ENCODE assay signal across 9 cellular contexts in the genomic region with DNA sequence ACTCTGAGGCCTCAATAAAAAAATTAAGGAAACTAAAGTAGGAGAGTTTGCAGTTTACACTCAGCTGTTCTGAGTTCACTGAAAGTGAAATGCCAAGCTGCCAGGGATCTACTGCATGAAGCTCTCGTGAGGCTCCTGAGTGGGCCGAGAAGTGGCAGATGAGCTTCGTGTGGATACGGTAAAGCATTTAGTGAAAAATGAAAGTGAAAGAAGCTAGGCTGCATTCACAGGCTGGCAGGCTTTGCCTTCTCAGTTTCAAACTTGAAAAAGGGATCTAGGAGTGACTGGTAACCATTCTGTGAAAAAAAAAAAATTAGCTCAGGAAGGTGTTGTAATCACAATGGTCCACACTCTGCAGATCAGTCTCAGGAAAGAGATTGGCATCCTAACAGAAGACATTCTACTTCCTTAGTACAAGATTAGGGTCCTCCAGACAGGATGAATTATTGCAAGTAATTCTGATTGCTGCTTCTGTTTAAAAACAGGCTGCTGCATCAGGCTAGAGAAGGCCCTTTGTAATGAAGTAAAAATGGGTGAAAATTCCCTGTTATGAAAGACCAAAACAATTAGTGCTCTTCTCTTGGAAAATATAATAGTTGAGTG.
DNase-seq lines count a peak whose midpoint lies in the region; ATAC-seq, FAIRE-seq and TF ChIP-seq lines count a peak whose summit lies in the region.
"Had no signal": no experiment of that assay in that cellular context is flagged by ENCODE, and none has a peak within 500 bp of the region (broad histone marks: within the 10 kb centered on the region; RNA-seq: fewer than 3 reads in every experiment).

No MANE protein-coding gene starts in this region.

- dilution Hi-C loops in keratinocyte (cut with MboI; ENCODE audit: extremely low pct_ligation_motif_present, low sequenced_read_pairs) = no loop called here

- no peak for TF ChIP-seq POLR2A in adrenal gland (IDR thresholded peaks at IDR 0.05)

- no peak overlapping the region for H3K56ac ChIP-seq in mesendoderm (ENCODE audit: low read length)

- no peaks in the 10 kb centered on the region for H3K36me3 Mint-ChIP-seq in Calu3 (ENCODE audit: insufficient read depth, unreplicated experiment)

- no peak overlapping the region for H2AK5ac ChIP-seq in mesendoderm (ENCODE audit: low read length)

- WGBS in adrenal gland, 4 donors = 0 to 22% (median 9%) methylated on average over 4 of the region's 4 CpGs
- no CpG with 5 or more reads among the region's 4 CpGs for WGBS in mesendoderm (ENCODE audit: extremely low coverage, insufficient coverage, low lambda C conversion rate)

- H3K79me2 ChIP-seq in keratinocyte (ENCODE audit: control insufficient read depth, insufficient read depth, low read length) = no peaks in the 10 kb centered on the region
- H3K79me2 ChIP-seq in mesendoderm (ENCODE audit: control insufficient read depth, insufficient read depth, low read length) = no peaks in the 10 kb centered on the region

- intact Hi-C loops in Calu3 (cut with micrococcal nuclease; ENCODE audit: unreplicated experiment) (no loop called here), adrenal gland (cut with DNase I) (no loop called here)

- no peaks in the 10 kb centered on the region for H3K9me1 ChIP-seq in keratinocyte (ENCODE audit: control insufficient read depth, extremely low read depth, insufficient read depth, low read length)

- no peaks in the 10 kb centered on the region for H3K79me1 ChIP-seq in mesendoderm (ENCODE audit: low read length)

- DNase-seq in Calu3 = peak; percentile 6
- peak; percentile 61 for DNase-seq in SKM-1 treated with dmso at 0.1 percent for 144 hours (lab: John Stamatoyannopoulos, UW; ENCODE audit: unreplicated experiment)
- peak; percentile 31 to 71 (median 53) for DNase-seq in adrenal gland
- no peak for DNase-seq in keratinocyte (ENCODE audit: low read depth, low spot score)
- DNase-seq in stimulated activated CD4-positive, alpha-beta T cell treated with anti-CD3 and anti-CD28 coated beads, Interleukin-1b, Interleukin-23, amount 100 ng/mL, for 4 hours (ENCODE audit: low read depth in 2 of 2) = peak; percentile 2 to 34
- DNase-seq in mesendoderm = no peak

- H3K9ac ChIP-seq in keratinocyte (ENCODE audit: control insufficient read depth, extremely low read depth, insufficient read depth, low read length) = no peak overlapping the region
- H3K9ac ChIP-seq in mesendoderm (ENCODE audit: low read length) = no peak overlapping the region

- H4K5ac ChIP-seq in mesendoderm (ENCODE audit: low read length) = no peak overlapping the region

- H4K8ac ChIP-seq in mesendoderm (ENCODE audit: low read depth, low read length) = no peak overlapping the region

- peak overlapping the region; percentile 61 for H3K4me2 ChIP-seq in keratinocyte (ENCODE audit: control insufficient read depth, extremely low read depth, insufficient read depth, low read depth, low read length)
- no peak overlapping the region for H3K4me2 ChIP-seq in mesendoderm (ENCODE audit: low read length)

- peak overlapping the region; percentile 66 for H3K4me3 Mint-ChIP-seq in Calu3 (ENCODE audit: low read depth, unreplicated experiment)

- no peak overlapping the region for H3K4ac ChIP-seq in mesendoderm (ENCODE audit: low read depth, low read length)

- peak overlapping the region; percentile 50 for H2AFZ ChIP-seq in keratinocyte (ENCODE audit: control insufficient read depth, low read length)

- no peaks in the 10 kb centered on the region for H4K20me1 ChIP-seq in keratinocyte (ENCODE audit: control insufficient read depth, extremely low read depth, insufficient read depth, low read length)

- no TSS peak for BruUV-seq in Calu3 (replicated peaks; lab: Mats Ljungman, UMichigan)

- H3K4me3 ChIP-seq in adrenal gland = peak overlapping the region in 2 of 4 donors; percentile 20 to 52
- peak overlapping the region in 2 of 3 experiments; percentile 29 to 36 for H3K4me3 ChIP-seq in keratinocyte (ENCODE audit: control insufficient read depth in 2 of 3, extremely low read depth in 1 of 3, insufficient read depth in 2 of 3, low read depth in 1 of 3, low read length in 3 of 3)
- H3K4me3 ChIP-seq in mesendoderm (ENCODE audit: low read length) = no peak overlapping the region
- H3K4me3 ChIP-seq: SK-N-MC had no signal

- H3K4me1 Mint-ChIP-seq in Calu3 (ENCODE audit: low read depth, unreplicated experiment) = peaks cover 9% of the 10 kb centered on the region

- H3K27me3 ChIP-seq in adrenal gland = no peaks in the 10 kb centered on the region
- no peaks in the 10 kb centered on the region for H3K27me3 ChIP-seq in keratinocyte (ENCODE audit: control insufficient read depth, extremely low read depth, insufficient read depth, low read length)
- no peaks in the 10 kb centered on the region for H3K27me3 ChIP-seq in mesendoderm (ENCODE audit: insufficient read depth, low read length, poor library complexity)

- CTCF ChIA-PET in Calu3 (lab: Charles Lee) = no interaction called here

- H3K18ac ChIP-seq in mesendoderm (ENCODE audit: low read length) = no peak overlapping the region

- peaks cover 0 to 14% of the 10 kb centered on the region in 2 donors for H3K4me1 ChIP-seq in adrenal gland (replicated peaks in 1 of 2)
- no peaks in the 10 kb centered on the region for H3K4me1 ChIP-seq in keratinocyte (ENCODE audit: control insufficient read depth, extremely low read depth, insufficient read depth, low read length)
- H3K4me1 ChIP-seq in mesendoderm (ENCODE audit: control insufficient read depth, low read depth, low read length) = no peaks in the 10 kb centered on the region

- no peaks in the 10 kb centered on the region for H3K36me3 ChIP-seq in adrenal gland (replicated peaks in 1 of 2)
- H3K36me3 ChIP-seq in keratinocyte (ENCODE audit: control insufficient read depth in 2 of 2, extremely low read depth in 1 of 2, insufficient read depth in 2 of 2, low read length in 2 of 2) = no peaks in the 10 kb centered on the region
- H3K36me3 ChIP-seq in mesendoderm (ENCODE audit: control insufficient read depth, insufficient read depth, low read length) = no peaks in the 10 kb centered on the region

- H3K9me3 ChIP-seq in adrenal gland (replicated peaks in 1 of 3) = no peaks in the 10 kb centered on the region
- no peaks in the 10 kb centered on the region for H3K9me3 ChIP-seq in keratinocyte (ENCODE audit: control insufficient read depth, low read depth, low read length)

- H2BK15ac ChIP-seq in mesendoderm (replicated peaks; ENCODE audit: low read depth) = no peak overlapping the region

- no peak overlapping the region for H2BK120ac ChIP-seq in mesendoderm (ENCODE audit: low read depth, low read length)

- H3K23ac ChIP-seq in mesendoderm (ENCODE audit: low read length) = no peak overlapping the region

- H3K27me3 Mint-ChIP-seq in Calu3 (ENCODE audit: unreplicated experiment) = no peaks in the 10 kb centered on the region

- no peak overlapping the region for H2BK5ac ChIP-seq in mesendoderm (ENCODE audit: low read length)

- H3K9me3 Mint-ChIP-seq in Calu3 (ENCODE audit: low read depth, unreplicated experiment) = no peaks in the 10 kb centered on the region

- peak overlapping the region in 2 of 5 donors; percentile 9 to 42 for H3K27ac ChIP-seq in adrenal gland
- no peak overlapping the region for H3K27ac ChIP-seq in keratinocyte (ENCODE audit: control insufficient read depth, insufficient read depth, low read length)
- H3K27ac ChIP-seq in mesendoderm (ENCODE audit: low read depth, low read length) = no peak overlapping the region
- H3K27ac ChIP-seq: SK-N-MC had no signal

- FAIRE-seq in keratinocyte (lab: Jason Lieb, UNC) = no peak

- TF ChIP-seq CTCF in Calu3 (IDR thresholded peaks at IDR 0.05; ENCODE audit: unreplicated experiment) (no peak), adrenal gland (IDR thresholded peaks at IDR 0.05) (no peak), keratinocyte (optimal IDR thresholded peaks at IDR 0.05 in 1 of 3, IDR thresholded peaks at IDR 0.05 in 1 of 3, conservative IDR thresholded peaks at IDR 0.05 in 1 of 3; ENCODE audit: extremely low read depth in 1 of 3, insufficient read depth in 2 of 3, low read length in 3 of 3) (no peak)

- H3K27ac Mint-ChIP-seq in Calu3 (ENCODE audit: unreplicated experiment) = peak overlapping the region; percentile 95

- ATAC-seq in GM19467 (IDR thresholded peaks at IDR 0.05; ENCODE audit: unreplicated experiment) (peak; percentile 99), HG03565 (IDR thresholded peaks at IDR 0.05; ENCODE audit: unreplicated experiment) (peak; percentile 99)

Comparison
In these comparisons a context has a peak if more than half of its experiments do, and no peak if none do; other contexts are left out.
1. DNase-seq: peak in Calu3 (single experiment), SKM-1 treated with dmso at 0.1 percent for 144 hours (single experiment), adrenal gland (7 of 7) and stimulated activated CD4-positive, alpha-beta T cell treated with anti-CD3 and anti-CD28 coated beads, Interleukin-1b, Interleukin-23, amount 100 ng/mL, for 4 hours (2 of 2); none in keratinocyte (single experiment) and mesendoderm (single experiment).